ENCODE assay signal across 23 cellular contexts in the genomic region with DNA sequence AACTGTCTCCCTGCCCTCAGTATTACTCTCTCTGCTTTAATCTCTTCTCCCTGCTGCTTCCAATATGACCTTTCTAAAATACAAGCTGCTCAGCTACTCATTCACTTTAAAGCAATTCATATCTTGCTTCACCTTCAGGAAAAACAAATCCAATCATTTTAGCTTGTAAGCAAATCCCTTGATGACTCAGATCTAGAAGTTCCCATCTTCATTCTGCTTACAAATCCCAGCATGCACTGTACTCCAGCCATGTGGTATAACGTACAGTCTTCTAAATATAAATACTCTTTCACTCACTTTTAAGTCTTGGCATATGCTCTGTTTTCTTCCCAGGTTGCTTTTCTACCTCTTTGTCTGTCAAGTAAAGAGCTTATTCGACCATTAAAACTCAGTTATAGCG.
"Had no signal": no experiment of that assay in that cellular context is flagged by ENCODE, and none has a peak within 500 bp of the region (broad histone marks: within the 10 kb centered on the region; RNA-seq: fewer than 3 reads in every experiment).

No MANE protein-coding gene starts in this region.

- DNase-seq: activated CD4-positive, alpha-beta memory T cell treated with anti-CD3 and anti-CD28 coated beads, Interleukin-2, amount 10 ng/mL, durations not matched to agents 7 days and 5 days; activated CD4-positive, alpha-beta T cell treated with anti-CD3 and anti-CD28 coated beads, Interleukin-2, amount 50 U/mL, for 1 hour; activated CD4-positive, CD25-positive, alpha-beta regulatory T cell; activated CD8-positive, alpha-beta memory T cell treated with anti-CD3 and anti-CD28 coated beads, Interleukin-2, amount 50 U/mL, for 4 hours; activated naive CD4-positive, alpha-beta T cell; activated T-cell treated with anti-CD3 and anti-CD28 coated beads, Interleukin-2, amount 50 U/mL, for 72 hours; amniotic stem cell; body of pancreas; MG63; NCI-H1048; NCI-H146; NCI-H187 treated with DMSO at 0.1 percent for 48 hours; NCI-H2081 treated with DMSO at 0.1 percent for 48 hours; NCI-H446; NCI-H524; SIG-M5; T-cell; T-helper 2 cell; T1000 had no signal

- H3K36me3 ChIP-seq: ascending aorta, MG63 had no signal

- H3K27me3 ChIP-seq: ascending aorta, body of pancreas, MG63 had no signal

- H3K4me1 ChIP-seq: ascending aorta, body of pancreas had no signal

- FAIRE-seq: TTC549 had no signal

- H3K27me3 Mint-ChIP-seq: activated CD4-positive, alpha-beta memory T cell treated with anti-CD3 and anti-CD28 coated beads, Interleukin-2, amount 10 ng/mL, durations not matched to agents 7 days and 5 days; activated naive CD4-positive, alpha-beta T cell treated with anti-CD3 and anti-CD28 coated beads, Interleukin-2, amount 50 U/mL, for 24 hours; central memory CD8-positive, alpha-beta T cell; T-cell had no signal

- H3K4me1 Mint-ChIP-seq: activated CD4-positive, alpha-beta memory T cell treated with anti-CD3 and anti-CD28 coated beads, Interleukin-2, amount 10 ng/mL, durations not matched to agents 7 days and 5 days; activated naive CD4-positive, alpha-beta T cell treated with anti-CD3 and anti-CD28 coated beads, Interleukin-2, amount 50 U/mL, for 24 hours; central memory CD8-positive, alpha-beta T cell; T-cell had no signal

- H3K36me3 Mint-ChIP-seq: activated naive CD4-positive, alpha-beta T cell treated with anti-CD3 and anti-CD28 coated beads, Interleukin-2, amount 50 U/mL, for 24 hours; T-cell had no signal

- H3K9me3 ChIP-seq: ascending aorta, body of pancreas, MG63 had no signal

- H3K27ac Mint-ChIP-seq: activated CD4-positive, alpha-beta memory T cell treated with anti-CD3 and anti-CD28 coated beads, Interleukin-2, amount 10 ng/mL, durations not matched to agents 7 days and 5 days; activated naive CD4-positive, alpha-beta T cell treated with anti-CD3 and anti-CD28 coated beads, Interleukin-2, amount 50 U/mL, for 24 hours; activated T-cell treated with anti-CD3 and anti-CD28 coated beads, Interleukin-2, amount 50 U/mL, for 72 hours; T-cell had no signal

- H3K4me3 ChIP-seq: ascending aorta, body of pancreas, MG63 had no signal

- H3K27ac ChIP-seq: ascending aorta, body of pancreas had no signal

- H3K4me3 Mint-ChIP-seq: activated CD4-positive, alpha-beta memory T cell treated with anti-CD3 and anti-CD28 coated beads, Interleukin-2, amount 10 ng/mL, durations not matched to agents 7 days and 5 days; activated naive CD4-positive, alpha-beta T cell treated with anti-CD3 and anti-CD28 coated beads, Interleukin-2, amount 50 U/mL, for 24 hours; activated T-cell treated with anti-CD3 and anti-CD28 coated beads, Interleukin-2, amount 50 U/mL, for 72 hours; central memory CD8-positive, alpha-beta T cell; T-cell had no signal

- ATAC-seq: activated T-cell treated with anti-CD3 and anti-CD28 coated beads, Interleukin-2, amount 50 U/mL, for 72 hours; body of pancreas; T-cell had no signal
